In the genomic region with DNA sequence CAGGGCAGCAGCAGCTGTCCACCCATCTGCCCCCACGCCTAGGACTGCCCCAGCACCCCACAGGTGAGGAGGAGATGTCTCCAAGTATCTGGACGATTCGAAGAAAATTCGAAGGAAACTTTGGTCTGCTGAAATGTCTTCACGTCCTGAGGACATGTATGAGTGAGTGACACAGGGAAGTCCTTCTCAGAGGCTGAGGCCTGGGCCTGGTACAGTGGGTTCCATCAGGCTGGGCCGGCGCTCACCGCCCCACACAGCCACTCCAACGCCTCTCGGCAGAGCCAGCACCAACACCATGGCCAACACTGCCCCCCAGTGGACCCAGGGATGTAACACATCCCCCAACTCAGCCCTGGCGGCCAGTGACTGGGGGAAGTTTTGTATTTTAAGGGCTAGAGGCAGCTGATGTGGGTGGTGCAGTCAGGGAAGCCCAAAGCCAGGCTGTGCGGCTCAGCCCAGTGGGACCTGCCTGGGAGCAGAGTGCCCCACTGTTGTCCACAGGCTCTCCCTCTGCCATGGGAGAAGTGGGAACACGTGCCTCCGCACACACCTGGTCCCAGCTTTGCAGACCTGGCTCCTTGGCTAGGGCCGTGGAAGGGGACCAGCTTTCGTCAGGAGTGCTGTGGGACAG, we compare ENCODE assay signal across 1 cellular context.
TF ChIP-seq lines count a peak whose summit lies in the region.

No MANE protein-coding gene starts in this region.

TF ChIP-seq in HepG2, 621 proteins besides CTCF, POLR2A, EP300 and RAD21 (continued from another document and continues in another):
- TF ChIP-seq AKAP8 (CRISPR knock-in tag; IDR thresholded peaks at IDR 0.05) (0 out of 2 replicates have a peak, but pooled peaks have one; percentile 9), JDP2 (CRISPR knock-in tag; IDR thresholded peaks at IDR 0.05; ENCODE audit: borderline replicate concordance) (no peak), HNRNPL (IDR thresholded peaks at IDR 0.05; ENCODE audit: low read depth, low read length) (0 out of 2 replicates have a peak, but pooled peaks have one; percentile 20), MXI1 (IDR thresholded peaks at IDR 0.05; ENCODE audit: borderline replicate concordance, low read depth, low read length) (peak; percentile 13; the same call in 1 of the 3 replicates), KDM1A (CRISPR knock-in tag; IDR thresholded peaks at IDR 0.05) (no peak), KDM6A (CRISPR knock-in tag; IDR thresholded peaks at IDR 0.05; ENCODE audit: low read depth) (no peak), CCDC6 (CRISPR knock-in tag; IDR thresholded peaks at IDR 0.05) (no peak), ZNF251 (CRISPR knock-in tag; IDR thresholded peaks at IDR 0.05) (no peak), MIER3 (CRISPR knock-in tag; IDR thresholded peaks at IDR 0.05; ENCODE audit: borderline replicate concordance) (peak; percentile 70; the same call in 1 of the 2 replicates), NAIF1 (CRISPR knock-in tag; IDR thresholded peaks at IDR 0.05; ENCODE audit: borderline replicate concordance) (no peak), RXRB (CRISPR knock-in tag; IDR thresholded peaks at IDR 0.05; ENCODE audit: borderline replicate concordance) (peak; percentile 68; the same call in 1 of the 2 replicates), ZNF441 (CRISPR knock-in tag; IDR thresholded peaks at IDR 0.05; ENCODE audit: borderline replicate concordance) (no peak), KAT7 (CRISPR knock-in tag; IDR thresholded peaks at IDR 0.05; ENCODE audit: borderline replicate concordance) (peak; percentile 66; the same call in 1 of the 2 replicates), ZNF354B (CRISPR knock-in tag; IDR thresholded peaks at IDR 0.05) (0 out of 2 replicates have a peak, but pooled peaks have one; percentile 59), ARNT (IDR thresholded peaks at IDR 0.05) (no peak), FOXA3 (CRISPR knock-in tag; IDR thresholded peaks at IDR 0.05) (peak; percentile 41; the same call in 1 of the 2 replicates), CHD2 (IDR thresholded peaks at IDR 0.05; ENCODE audit: low read depth, low read length) (no peak), ETV5 (CRISPR knock-in tag; IDR thresholded peaks at IDR 0.05; ENCODE audit: borderline replicate concordance) (peak; percentile 44; the same call in 1 of the 2 replicates), ZNF501 (CRISPR knock-in tag; IDR thresholded peaks at IDR 0.05) (no peak), TBX2 (CRISPR knock-in tag; IDR thresholded peaks at IDR 0.05; ENCODE audit: borderline replicate concordance) (peak; percentile 46; the same call in 1 of the 2 replicates), ZNF282 (IDR thresholded peaks at IDR 0.05; ENCODE audit: partially characterized antibody) (no peak)
- TF ChIP-seq, protein P1, sequence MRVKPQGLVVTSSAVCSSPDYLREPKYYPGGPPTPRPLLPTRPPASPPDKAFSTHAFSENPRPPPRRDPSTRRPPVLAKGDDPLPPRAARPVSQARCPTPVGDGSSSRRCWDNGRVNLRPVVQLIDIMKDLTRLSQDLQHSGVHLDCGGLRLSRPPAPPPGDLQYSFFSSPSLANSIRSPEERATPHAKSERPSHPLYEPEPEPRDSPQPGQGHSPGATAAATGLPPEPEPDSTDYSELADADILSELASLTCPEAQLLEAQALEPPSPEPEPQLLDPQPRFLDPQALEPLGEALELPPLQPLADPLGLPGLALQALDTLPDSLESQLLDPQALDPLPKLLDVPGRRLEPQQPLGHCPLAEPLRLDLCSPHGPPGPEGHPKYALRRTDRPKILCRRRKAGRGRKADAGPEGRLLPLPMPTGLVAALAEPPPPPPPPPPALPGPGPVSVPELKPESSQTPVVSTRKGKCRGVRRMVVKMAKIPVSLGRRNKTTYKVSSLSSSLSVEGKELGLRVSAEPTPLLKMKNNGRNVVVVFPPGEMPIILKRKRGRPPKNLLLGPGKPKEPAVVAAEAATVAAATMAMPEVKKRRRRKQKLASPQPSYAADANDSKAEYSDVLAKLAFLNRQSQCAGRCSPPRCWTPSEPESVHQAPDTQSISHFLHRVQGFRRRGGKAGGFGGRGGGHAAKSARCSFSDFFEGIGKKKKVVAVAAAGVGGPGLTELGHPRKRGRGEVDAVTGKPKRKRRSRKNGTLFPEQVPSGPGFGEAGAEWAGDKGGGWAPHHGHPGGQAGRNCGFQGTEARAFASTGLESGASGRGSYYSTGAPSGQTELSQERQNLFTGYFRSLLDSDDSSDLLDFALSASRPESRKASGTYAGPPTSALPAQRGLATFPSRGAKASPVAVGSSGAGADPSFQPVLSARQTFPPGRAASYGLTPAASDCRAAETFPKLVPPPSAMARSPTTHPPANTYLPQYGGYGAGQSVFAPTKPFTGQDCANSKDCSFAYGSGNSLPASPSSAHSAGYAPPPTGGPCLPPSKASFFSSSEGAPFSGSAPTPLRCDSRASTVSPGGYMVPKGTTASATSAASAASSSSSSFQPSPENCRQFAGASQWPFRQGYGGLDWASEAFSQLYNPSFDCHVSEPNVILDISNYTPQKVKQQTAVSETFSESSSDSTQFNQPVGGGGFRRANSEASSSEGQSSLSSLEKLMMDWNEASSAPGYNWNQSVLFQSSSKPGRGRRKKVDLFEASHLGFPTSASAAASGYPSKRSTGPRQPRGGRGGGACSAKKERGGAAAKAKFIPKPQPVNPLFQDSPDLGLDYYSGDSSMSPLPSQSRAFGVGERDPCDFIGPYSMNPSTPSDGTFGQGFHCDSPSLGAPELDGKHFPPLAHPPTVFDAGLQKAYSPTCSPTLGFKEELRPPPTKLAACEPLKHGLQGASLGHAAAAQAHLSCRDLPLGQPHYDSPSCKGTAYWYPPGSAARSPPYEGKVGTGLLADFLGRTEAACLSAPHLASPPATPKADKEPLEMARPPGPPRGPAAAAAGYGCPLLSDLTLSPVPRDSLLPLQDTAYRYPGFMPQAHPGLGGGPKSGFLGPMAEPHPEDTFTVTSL (CRISPR knock-in tag; IDR thresholded peaks at IDR 0.05; ENCODE audit: borderline replicate concordance) = no peak; the same call in 1 of the 2 replicates
- TF ChIP-seq, protein P2, sequence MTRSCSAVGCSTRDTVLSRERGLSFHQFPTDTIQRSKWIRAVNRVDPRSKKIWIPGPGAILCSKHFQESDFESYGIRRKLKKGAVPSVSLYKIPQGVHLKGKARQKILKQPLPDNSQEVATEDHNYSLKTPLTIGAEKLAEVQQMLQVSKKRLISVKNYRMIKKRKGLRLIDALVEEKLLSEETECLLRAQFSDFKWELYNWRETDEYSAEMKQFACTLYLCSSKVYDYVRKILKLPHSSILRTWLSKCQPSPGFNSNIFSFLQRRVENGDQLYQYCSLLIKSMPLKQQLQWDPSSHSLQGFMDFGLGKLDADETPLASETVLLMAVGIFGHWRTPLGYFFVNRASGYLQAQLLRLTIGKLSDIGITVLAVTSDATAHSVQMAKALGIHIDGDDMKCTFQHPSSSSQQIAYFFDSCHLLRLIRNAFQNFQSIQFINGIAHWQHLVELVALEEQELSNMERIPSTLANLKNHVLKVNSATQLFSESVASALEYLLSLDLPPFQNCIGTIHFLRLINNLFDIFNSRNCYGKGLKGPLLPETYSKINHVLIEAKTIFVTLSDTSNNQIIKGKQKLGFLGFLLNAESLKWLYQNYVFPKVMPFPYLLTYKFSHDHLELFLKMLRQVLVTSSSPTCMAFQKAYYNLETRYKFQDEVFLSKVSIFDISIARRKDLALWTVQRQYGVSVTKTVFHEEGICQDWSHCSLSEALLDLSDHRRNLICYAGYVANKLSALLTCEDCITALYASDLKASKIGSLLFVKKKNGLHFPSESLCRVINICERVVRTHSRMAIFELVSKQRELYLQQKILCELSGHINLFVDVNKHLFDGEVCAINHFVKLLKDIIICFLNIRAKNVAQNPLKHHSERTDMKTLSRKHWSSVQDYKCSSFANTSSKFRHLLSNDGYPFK (CRISPR knock-in tag; IDR thresholded peaks at IDR 0.05; ENCODE audit: borderline replicate concordance) = no peak
- TF ChIP-seq, protein P3, sequence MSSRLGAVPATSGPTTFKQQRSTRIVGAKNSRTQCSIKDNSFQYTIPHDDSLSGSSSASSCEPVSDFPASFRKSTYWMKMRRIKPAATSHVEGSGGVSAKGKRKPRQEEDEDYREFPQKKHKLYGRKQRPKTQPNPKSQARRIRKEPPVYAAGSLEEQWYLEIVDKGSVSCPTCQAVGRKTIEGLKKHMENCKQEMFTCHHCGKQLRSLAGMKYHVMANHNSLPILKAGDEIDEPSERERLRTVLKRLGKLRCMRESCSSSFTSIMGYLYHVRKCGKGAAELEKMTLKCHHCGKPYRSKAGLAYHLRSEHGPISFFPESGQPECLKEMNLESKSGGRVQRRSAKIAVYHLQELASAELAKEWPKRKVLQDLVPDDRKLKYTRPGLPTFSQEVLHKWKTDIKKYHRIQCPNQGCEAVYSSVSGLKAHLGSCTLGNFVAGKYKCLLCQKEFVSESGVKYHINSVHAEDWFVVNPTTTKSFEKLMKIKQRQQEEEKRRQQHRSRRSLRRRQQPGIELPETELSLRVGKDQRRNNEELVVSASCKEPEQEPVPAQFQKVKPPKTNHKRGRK (CRISPR knock-in tag; IDR thresholded peaks at IDR 0.05) = no peak
- TF ChIP-seq, protein P4, sequence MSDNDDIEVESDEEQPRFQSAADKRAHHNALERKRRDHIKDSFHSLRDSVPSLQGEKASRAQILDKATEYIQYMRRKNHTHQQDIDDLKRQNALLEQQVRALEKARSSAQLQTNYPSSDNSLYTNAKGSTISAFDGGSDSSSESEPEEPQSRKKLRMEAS (IDR thresholded peaks at IDR 0.05) = peak; percentile 39; the same call in 1 of the 2 replicates
- TF ChIP-seq, protein P5, sequence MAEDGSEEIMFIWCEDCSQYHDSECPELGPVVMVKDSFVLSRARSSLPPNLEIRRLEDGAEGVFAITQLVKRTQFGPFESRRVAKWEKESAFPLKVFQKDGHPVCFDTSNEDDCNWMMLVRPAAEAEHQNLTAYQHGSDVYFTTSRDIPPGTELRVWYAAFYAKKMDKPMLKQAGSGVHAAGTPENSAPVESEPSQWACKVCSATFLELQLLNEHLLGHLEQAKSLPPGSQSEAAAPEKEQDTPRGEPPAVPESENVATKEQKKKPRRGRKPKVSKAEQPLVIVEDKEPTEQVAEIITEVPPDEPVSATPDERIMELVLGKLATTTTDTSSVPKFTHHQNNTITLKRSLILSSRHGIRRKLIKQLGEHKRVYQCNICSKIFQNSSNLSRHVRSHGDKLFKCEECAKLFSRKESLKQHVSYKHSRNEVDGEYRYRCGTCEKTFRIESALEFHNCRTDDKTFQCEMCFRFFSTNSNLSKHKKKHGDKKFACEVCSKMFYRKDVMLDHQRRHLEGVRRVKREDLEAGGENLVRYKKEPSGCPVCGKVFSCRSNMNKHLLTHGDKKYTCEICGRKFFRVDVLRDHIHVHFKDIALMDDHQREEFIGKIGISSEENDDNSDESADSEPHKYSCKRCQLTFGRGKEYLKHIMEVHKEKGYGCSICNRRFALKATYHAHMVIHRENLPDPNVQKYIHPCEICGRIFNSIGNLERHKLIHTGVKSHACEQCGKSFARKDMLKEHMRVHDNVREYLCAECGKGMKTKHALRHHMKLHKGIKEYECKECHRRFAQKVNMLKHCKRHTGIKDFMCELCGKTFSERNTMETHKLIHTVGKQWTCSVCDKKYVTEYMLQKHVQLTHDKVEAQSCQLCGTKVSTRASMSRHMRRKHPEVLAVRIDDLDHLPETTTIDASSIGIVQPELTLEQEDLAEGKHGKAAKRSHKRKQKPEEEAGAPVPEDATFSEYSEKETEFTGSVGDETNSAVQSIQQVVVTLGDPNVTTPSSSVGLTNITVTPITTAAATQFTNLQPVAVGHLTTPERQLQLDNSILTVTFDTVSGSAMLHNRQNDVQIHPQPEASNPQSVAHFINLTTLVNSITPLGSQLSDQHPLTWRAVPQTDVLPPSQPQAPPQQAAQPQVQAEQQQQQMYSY (CRISPR knock-in tag; IDR thresholded peaks at IDR 0.05) = no peak
- TF ChIP-seq, protein P6, sequence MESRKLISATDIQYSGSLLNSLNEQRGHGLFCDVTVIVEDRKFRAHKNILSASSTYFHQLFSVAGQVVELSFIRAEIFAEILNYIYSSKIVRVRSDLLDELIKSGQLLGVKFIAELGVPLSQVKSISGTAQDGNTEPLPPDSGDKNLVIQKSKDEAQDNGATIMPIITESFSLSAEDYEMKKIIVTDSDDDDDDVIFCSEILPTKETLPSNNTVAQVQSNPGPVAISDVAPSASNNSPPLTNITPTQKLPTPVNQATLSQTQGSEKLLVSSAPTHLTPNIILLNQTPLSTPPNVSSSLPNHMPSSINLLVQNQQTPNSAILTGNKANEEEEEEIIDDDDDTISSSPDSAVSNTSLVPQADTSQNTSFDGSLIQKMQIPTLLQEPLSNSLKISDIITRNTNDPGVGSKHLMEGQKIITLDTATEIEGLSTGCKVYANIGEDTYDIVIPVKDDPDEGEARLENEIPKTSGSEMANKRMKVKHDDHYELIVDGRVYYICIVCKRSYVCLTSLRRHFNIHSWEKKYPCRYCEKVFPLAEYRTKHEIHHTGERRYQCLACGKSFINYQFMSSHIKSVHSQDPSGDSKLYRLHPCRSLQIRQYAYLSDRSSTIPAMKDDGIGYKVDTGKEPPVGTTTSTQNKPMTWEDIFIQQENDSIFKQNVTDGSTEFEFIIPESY (CRISPR knock-in tag; IDR thresholded peaks at IDR 0.05) = peak; percentile 89
- TF ChIP-seq, protein P7, sequence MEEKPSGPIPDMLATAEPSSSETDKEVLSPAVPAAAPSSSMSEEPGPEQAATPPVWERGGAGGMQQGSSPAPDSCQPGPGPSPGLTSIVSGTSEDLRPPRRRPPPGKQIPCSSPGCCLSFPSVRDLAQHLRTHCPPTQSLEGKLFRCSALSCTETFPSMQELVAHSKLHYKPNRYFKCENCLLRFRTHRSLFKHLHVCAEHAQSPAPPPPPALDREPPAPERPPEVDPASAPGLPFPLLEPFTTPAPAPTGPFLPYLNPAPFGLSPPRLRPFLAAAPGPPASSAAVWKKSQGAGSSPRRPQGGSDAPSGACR (CRISPR knock-in tag; IDR thresholded peaks at IDR 0.05) = no peak
- TF ChIP-seq, protein P8, sequence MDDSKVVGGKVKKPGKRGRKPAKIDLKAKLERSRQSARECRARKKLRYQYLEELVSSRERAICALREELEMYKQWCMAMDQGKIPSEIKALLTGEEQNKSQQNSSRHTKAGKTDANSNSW (CRISPR knock-in tag; IDR thresholded peaks at IDR 0.05; ENCODE audit: borderline replicate concordance) = no peak
- TF ChIP-seq, protein P9, sequence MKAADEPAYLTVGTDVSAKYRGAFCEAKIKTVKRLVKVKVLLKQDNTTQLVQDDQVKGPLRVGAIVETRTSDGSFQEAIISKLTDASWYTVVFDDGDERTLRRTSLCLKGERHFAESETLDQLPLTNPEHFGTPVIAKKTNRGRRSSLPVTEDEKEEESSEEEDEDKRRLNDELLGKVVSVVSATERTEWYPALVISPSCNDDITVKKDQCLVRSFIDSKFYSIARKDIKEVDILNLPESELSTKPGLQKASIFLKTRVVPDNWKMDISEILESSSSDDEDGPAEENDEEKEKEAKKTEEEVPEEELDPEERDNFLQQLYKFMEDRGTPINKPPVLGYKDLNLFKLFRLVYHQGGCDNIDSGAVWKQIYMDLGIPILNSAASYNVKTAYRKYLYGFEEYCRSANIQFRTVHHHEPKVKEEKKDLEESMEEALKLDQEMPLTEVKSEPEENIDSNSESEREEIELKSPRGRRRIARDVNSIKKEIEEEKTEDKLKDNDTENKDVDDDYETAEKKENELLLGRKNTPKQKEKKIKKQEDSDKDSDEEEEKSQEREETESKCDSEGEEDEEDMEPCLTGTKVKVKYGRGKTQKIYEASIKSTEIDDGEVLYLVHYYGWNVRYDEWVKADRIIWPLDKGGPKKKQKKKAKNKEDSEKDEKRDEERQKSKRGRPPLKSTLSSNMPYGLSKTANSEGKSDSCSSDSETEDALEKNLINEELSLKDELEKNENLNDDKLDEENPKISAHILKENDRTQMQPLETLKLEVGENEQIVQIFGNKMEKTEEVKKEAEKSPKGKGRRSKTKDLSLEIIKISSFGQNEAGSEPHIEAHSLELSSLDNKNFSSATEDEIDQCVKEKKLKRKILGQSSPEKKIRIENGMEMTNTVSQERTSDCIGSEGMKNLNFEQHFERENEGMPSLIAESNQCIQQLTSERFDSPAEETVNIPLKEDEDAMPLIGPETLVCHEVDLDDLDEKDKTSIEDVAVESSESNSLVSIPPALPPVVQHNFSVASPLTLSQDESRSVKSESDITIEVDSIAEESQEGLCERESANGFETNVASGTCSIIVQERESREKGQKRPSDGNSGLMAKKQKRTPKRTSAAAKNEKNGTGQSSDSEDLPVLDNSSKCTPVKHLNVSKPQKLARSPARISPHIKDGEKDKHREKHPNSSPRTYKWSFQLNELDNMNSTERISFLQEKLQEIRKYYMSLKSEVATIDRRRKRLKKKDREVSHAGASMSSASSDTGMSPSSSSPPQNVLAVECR (CRISPR knock-in tag; IDR thresholded peaks at IDR 0.05; ENCODE audit: borderline replicate concordance) = peak; percentile 66; the same call in 1 of the 2 replicates
